Comparison of ENCODE assay signal across 2 cellular contexts in the genomic region with DNA sequence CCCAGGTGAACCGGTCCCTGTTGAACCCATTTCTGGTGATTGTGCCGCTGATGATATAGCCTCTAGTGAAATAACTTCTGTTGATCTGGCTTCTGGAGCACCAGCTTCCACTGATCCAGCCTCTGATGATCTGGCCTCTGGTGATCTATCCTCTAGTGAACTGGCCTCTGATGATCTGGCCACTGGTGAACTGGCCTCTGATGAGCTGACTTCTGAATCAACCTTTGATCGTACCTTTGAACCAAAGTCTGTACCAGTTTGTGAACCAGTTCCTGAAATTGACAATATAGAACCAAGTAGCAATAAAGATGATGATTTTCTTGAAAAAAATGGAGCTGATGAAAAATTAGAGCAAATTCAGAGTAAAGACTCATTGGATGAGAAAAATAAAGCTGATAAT.
TF ChIP-seq lines count a peak whose summit lies in the region.

No MANE protein-coding gene starts in this region.

TF ChIP-seq in IMR-90, 13 proteins besides CTCF, POLR2A, EP300 and RAD21:
- TF ChIP-seq BHLHE40 (IDR thresholded peaks at IDR 0.05; ENCODE audit: low read depth, low read length) (no peak), ELK1 (IDR thresholded peaks at IDR 0.05; ENCODE audit: borderline replicate concordance, low read depth, low read length) (no peak), CEBPB (IDR thresholded peaks at IDR 0.05; ENCODE audit: low read depth, low read length) (no peak), SMC3 (IDR thresholded peaks at IDR 0.05; ENCODE audit: low read depth, low read length) (no peak)
TF ChIP-seq in IMR-90: peak in this region for 0.

TF ChIP-seq in endothelial cell of umbilical vein, 7 proteins besides CTCF, POLR2A, EP300 and RAD21:
- TF ChIP-seq MYC (IDR thresholded peaks at IDR 0.05; ENCODE audit: low read depth, low read length): no peak
